In the genomic region with DNA sequence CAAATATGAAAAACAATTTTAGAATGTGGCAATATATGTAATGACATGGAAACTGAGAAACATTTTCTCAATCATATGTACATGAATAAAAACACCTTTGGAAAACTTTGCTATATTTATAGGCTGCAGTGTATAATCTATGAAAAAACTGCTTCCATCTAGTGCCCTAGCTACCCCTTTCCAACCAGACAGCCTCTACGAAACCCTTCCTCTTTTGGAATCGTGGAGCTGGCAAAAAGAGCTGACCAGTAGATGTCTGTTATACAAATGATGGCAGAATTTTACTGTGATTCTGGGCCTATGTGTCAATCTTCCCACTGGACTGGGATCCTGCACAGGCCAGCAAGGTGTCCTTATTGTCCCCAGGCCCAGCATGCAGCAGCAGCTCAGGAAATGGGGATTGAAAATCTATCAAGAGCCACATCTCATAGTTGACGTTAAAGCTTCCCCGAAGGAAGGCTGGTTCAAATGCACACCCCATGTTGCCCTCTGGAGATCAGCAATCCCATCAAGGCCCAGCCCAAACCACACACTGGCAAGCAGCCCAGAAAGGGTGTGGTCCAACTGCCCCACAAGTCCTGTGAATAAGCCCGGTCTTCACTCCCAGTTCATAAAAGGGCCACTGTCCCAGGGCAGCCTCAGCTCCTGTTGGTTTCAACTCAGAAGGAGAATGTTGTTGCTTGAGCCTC, we compare ENCODE assay signal across 8 cellular contexts. TPM values are rescaled to one million over a fixed set of nuclear protein-coding genes. Genes with fewer than 3 reads are reported as not detected.
DNase-seq lines count a peak whose midpoint lies in the region; ATAC-seq lines count a peak whose summit lies in the region.

No MANE protein-coding gene starts in this region.

- no peak for ATAC-seq in GM18517 (IDR thresholded peaks at IDR 0.05; ENCODE audit: unreplicated experiment)
- ATAC-seq in HG02970 (IDR thresholded peaks at IDR 0.05; ENCODE audit: low FRiP score, unreplicated experiment), result no peak

- DNase-seq in SIG-M5 treated with dmso at 0.1 percent for 504 hours (lab: John Stamatoyannopoulos, UW; ENCODE audit: unreplicated experiment) (peak; percentile 74), SIG-M5 (lab: John Stamatoyannopoulos, UW) (no peak), SK-MEL-5 (ENCODE audit: low read depth, low spot score) (peak; percentile 99), foreskin melanocyte (peak; percentile 98), pons (ENCODE audit: low spot score) (peak; percentile 96), NCI-H2029 treated with DMSO at 0.1 percent for 48 hours (lab: John Stamatoyannopoulos, UW) (no peak)

- in situ Hi-C loops in SK-MEL-5 (cut with HindIII; ENCODE audit: low pct_unique_long_range_greater_than_20kb, low sequenced_read_pairs), result loop anchor here (25.0 kb wide), 1 partner anchor 230 kb away; no protein-coding TSS in a partner anchor

RNA-seq across cellular contexts. Expression of a gene that starts 8.9 kb away (rescaled TPM):
- 28.6 and 28.9 TPM in 2 replicates for total RNA-seq in SK-MEL-5 (2014; rRNA removed; shearing (Covaris generic))
- 23.5 and 36.0 TPM in 2 replicates for polyA plus RNA-seq in SK-MEL-5 (2015; cell fraction: cytosol; rRNA removed)
- polyA plus RNA-seq in SK-MEL-5 (2015; cell fraction: nucleus; rRNA removed), result 7.9 and 9.8 TPM in 2 replicates

Comparison
In these comparisons a context has a peak if more than half of its experiments do, and no peak if none do; other contexts are left out.
1. DNase-seq: peak in SIG-M5 treated with dmso at 0.1 percent for 504 hours (single experiment), SK-MEL-5 (single experiment), foreskin melanocyte (single experiment) and pons (single experiment); none in SIG-M5 (single experiment) and NCI-H2029 treated with DMSO at 0.1 percent for 48 hours (single experiment).